8 cellular contexts compared by ENCODE assay signal in genomic region chr7:141700848-141701371, GRCh38. TPM values are rescaled to one million over a fixed set of nuclear protein-coding genes. Genes with fewer than 3 reads are reported as not detected.
DNase-seq lines count a peak whose midpoint lies in the region; ATAC-seq, FAIRE-seq and TF ChIP-seq lines count a peak whose summit lies in the region.

No MANE protein-coding gene starts in this region.

- H3K36me3 ChIP-seq in bronchial epithelial cell (ENCODE audit: control insufficient read depth, insufficient read depth, low read length) (no peaks in the 10 kb centered on the region), lower lobe of right lung (no peaks in the 10 kb centered on the region), thoracic aorta (no peaks in the 10 kb centered on the region)

- intact Hi-C loops in lower lobe of right lung (cut with DNase I): no loop called here

- H3K9me3 ChIP-seq in lower lobe of right lung (no peaks in the 10 kb centered on the region), thoracic aorta (no peaks in the 10 kb centered on the region)

- ATAC-seq in lower lobe of right lung (peak in 1 of 2 donors; percentile 31), thoracic aorta (ENCODE audit: insufficient number of reproducible peaks, low FRiP score, low read depth) (no peak), HG02938 (IDR thresholded peaks at IDR 0.05; ENCODE audit: unreplicated experiment) (no peak)

- H3K4me3 ChIP-seq in bronchial epithelial cell (ENCODE audit: low read depth, low read length) (peak overlapping the region; percentile 64), lower lobe of right lung (peak overlapping the region; percentile 76), thoracic aorta (peak overlapping the region; percentile 91)

- no peak for TF ChIP-seq CTCF in bronchial epithelial cell (IDR thresholded peaks at IDR 0.05; ENCODE audit: insufficient read depth, low read length, severe bottlenecking)
- no peak for TF ChIP-seq CTCF in lower lobe of right lung (IDR thresholded peaks at IDR 0.05)
- no peak for TF ChIP-seq CTCF in thoracic aorta (IDR thresholded peaks at IDR 0.05)

- peak; percentile 5 for DNase-seq in activated CD4-positive, alpha-beta T cell treated with anti-CD3 and anti-CD28 coated beads for 4 hours
- no peak for DNase-seq in activated CD4-positive, alpha-beta T cell treated with anti-CD3 and anti-CD28 coated beads, Interleukin-2, amount 50 U/mL, for 1 hour
- DNase-seq in NCI-H82 treated with DMSO at 0.1 percent for 48 hours (lab: John Stamatoyannopoulos, UW; ENCODE audit: unreplicated experiment) (peak; percentile 50), bronchial epithelial cell (ENCODE audit: low read depth) (no peak), lower lobe of right lung (no peak), thoracic aorta (ENCODE audit: low spot score) (no peak), inferior parietal cortex (ENCODE audit: extremely low spot score) (no peak)

- no peak for FAIRE-seq in bronchial epithelial cell (lab: Jason Lieb, UNC)

- peak overlapping the region; percentile 82 for H3K27ac ChIP-seq in lower lobe of right lung
- peak overlapping the region; percentile 74 to 75 for H3K27ac ChIP-seq in thoracic aorta

- peaks cover 46% of the 10 kb centered on the region for H3K4me1 ChIP-seq in lower lobe of right lung
- H3K4me1 ChIP-seq in thoracic aorta (ENCODE audit: control insufficient read depth in 1 of 2, low read depth in 2 of 2): peaks cover 11 to 70% of the 10 kb centered on the region in 2 donors

- H3K27me3 ChIP-seq in bronchial epithelial cell (ENCODE audit: control insufficient read depth, insufficient read depth, low read length) (no peaks in the 10 kb centered on the region), lower lobe of right lung (ENCODE audit: low read depth) (no peaks in the 10 kb centered on the region), thoracic aorta (replicated peaks; ENCODE audit: insufficient read depth) (no peaks in the 10 kb centered on the region)

RNA-seq across cellular contexts. Expression of gene DENND11, which starts 1.1 kb away (rescaled TPM):
- 19.2 and 21.8 TPM in 2 replicates for total RNA-seq in bronchial epithelial cell
- total RNA-seq in lower lobe of right lung: 34.1 TPM
- total RNA-seq in thoracic aorta: 10 to 100 TPM; 29.0 to 37.8 TPM

RNA-seq across cellular contexts. Expression of gene WEE2, which starts 7.2 kb away (rescaled TPM):
- total RNA-seq in bronchial epithelial cell (not detected in 2 replicates), lower lobe of right lung (not detected), thoracic aorta (not detected)

RNA-seq across cellular contexts. Expression of gene SSBP1, which starts 37.2 kb away (rescaled TPM):
- 126 and 162 TPM in 2 replicates for total RNA-seq in bronchial epithelial cell
- 65.2 TPM for total RNA-seq in lower lobe of right lung
- total RNA-seq in thoracic aorta: 100 to 1,000 TPM in 1 of 2 donors, 10 to 100 TPM in 1; 50.8 to 157 TPM

Comparison
In these comparisons a context has a peak if more than half of its experiments do, and no peak if none do; other contexts are left out.
1. DNase-seq: peak in activated CD4-positive, alpha-beta T cell treated with anti-CD3 and anti-CD28 coated beads for 4 hours (2 of 2) and NCI-H82 treated with DMSO at 0.1 percent for 48 hours (single experiment); none in activated CD4-positive, alpha-beta T cell treated with anti-CD3 and anti-CD28 coated beads, Interleukin-2, amount 50 U/mL, for 1 hour (single experiment), bronchial epithelial cell (single experiment), lower lobe of right lung (single experiment), thoracic aorta (single experiment) and inferior parietal cortex (single experiment).
2. Peak in every context shown above with its lines, with median percentiles within 50 percentile points of each other: H3K4me3 ChIP-seq.